In genomic region chr3:63911901-63912767, GRCh38 we compare ENCODE assay signal across 8 cellular contexts. TPM values are rescaled to one million over a fixed set of nuclear protein-coding genes. Genes with fewer than 3 reads are reported as not detected.
DNase-seq lines count a peak whose midpoint lies in the region; ATAC-seq and TF ChIP-seq lines count a peak whose summit lies in the region.

Gene SCAANT1, minus strand, starts transcription at chr3:63912383.

- H3K27ac ChIP-seq in GM23248 (peak within 1 kb of the TSS; percentile 89), Karpas-422 (ENCODE audit: low read length) (peak within 1 kb of the TSS; percentile 66), SK-N-SH (ENCODE audit: low read depth in 2 of 2, low read length in 1 of 2) (peak within 1 kb of the TSS; percentile 78 to 86), osteoblast (ENCODE audit: low read depth, low read length) (peak within 1 kb of the TSS; percentile 93), testis (peak within 1 kb of the TSS; percentile 91 to 98)

- DNase-seq in GDM1 (lab: John Stamatoyannopoulos, UW), result peak; percentile 76
- peak; percentile 98 for DNase-seq in GM23248
- DNase-seq in Karpas-422, result peak; percentile 93
- DNase-seq in SK-N-SH, result peak; percentile 92
- DNase-seq in activated naive CD4-positive, alpha-beta T cell treated with anti-CD3 and anti-CD28 coated beads, Interleukin-2, amount 50 U/mL, for 72 hours (ENCODE audit: low spot score in 2 of 2), result peak; percentile 70 to 79
- peak; percentile 86 for DNase-seq in glomerular visceral epithelial cell (ENCODE audit: extremely low spot score)
- DNase-seq in osteoblast (ENCODE audit: insufficient read length, low spot score, missing footprints), result peak; percentile 98
- DNase-seq in testis, result peak; percentile 91

- 1% methylated on average over 36 to 64 of the region's 111 CpGs for WGBS in GM23248 (ENCODE audit: low coverage in 1 of 2, low lambda C conversion rate in 2 of 2, missing lambda C conversion rate in 2 of 2), 2 experiments
- WGBS in SK-N-SH (ENCODE audit: low lambda C conversion rate), result 2% methylated on average over 22 of the region's 111 CpGs
- 1% methylated on average over 16 to 78 of the region's 111 CpGs for WGBS in testis, 2 donors

- H3K9me3 Mint-ChIP-seq in activated naive CD4-positive, alpha-beta T cell treated with anti-CD3 and anti-CD28 coated beads, Interleukin-2, amount 50 U/mL, for 72 hours, result no peaks in the 10 kb centered on the region

- peak in 1 of 2 experiments; percentile 28; a peak in 1 of 4 replicates for TF ChIP-seq EP300 in SK-N-SH (IDR thresholded peaks at IDR 0.05; ENCODE audit: borderline replicate concordance in 1 of 2, low read depth in 1 of 2, low read length in 1 of 2)

- H2AFZ ChIP-seq in GM23248, result peak within 1 kb of the TSS; percentile 68
- no peak within 1 kb of the TSS; the same call in 1 of the 2 replicates for H2AFZ ChIP-seq in Karpas-422 (ENCODE audit: low read length)
- H2AFZ ChIP-seq in SK-N-SH (ENCODE audit: low read depth), result peak within 1 kb of the TSS; percentile 71; the same call in 1 of the 2 replicates
- H2AFZ ChIP-seq in osteoblast (ENCODE audit: low read length), result peak within 1 kb of the TSS; percentile 84

- in situ Hi-C loops in GM23248 (cut with MboI), result no loop called here

- no peak for TF ChIP-seq CTCF in SK-N-SH (IDR thresholded peaks at IDR 0.05)
- no peak for TF ChIP-seq CTCF in osteoblast (IDR thresholded peaks at IDR 0.05; ENCODE audit: extremely low read depth, low read depth, low read length)
- TF ChIP-seq CTCF in testis (IDR thresholded peaks at IDR 0.05), result peak; percentile 5 to 44 (median 19)

- no peak for TF ChIP-seq POLR2A in testis (IDR thresholded peaks at IDR 0.05)

- POLR2A ChIA-PET in SK-N-SH (lab: Yijun Ruan, JAX), result no interaction called here

- no peaks in the 10 kb centered on the region for H3K9me2 ChIP-seq in GM23248 (ENCODE audit: insufficient read depth)
- no peaks in the 10 kb centered on the region for H3K9me2 ChIP-seq in Karpas-422 (replicated peaks; ENCODE audit: insufficient read depth, low read length)
- no peaks in the 10 kb centered on the region for H3K9me2 ChIP-seq in SK-N-SH

- H3K9me3 ChIP-seq in GM23248 (ENCODE audit: low read depth) (no peaks in the 10 kb centered on the region), Karpas-422 (ENCODE audit: low read length) (no peaks in the 10 kb centered on the region), SK-N-SH (no peaks in the 10 kb centered on the region), osteoblast (ENCODE audit: low read depth, low read length) (no peaks in the 10 kb centered on the region), testis (no peaks in the 10 kb centered on the region)

- ATAC-seq in activated naive CD4-positive, alpha-beta T cell treated with anti-CD3 and anti-CD28 coated beads, Interleukin-2, amount 50 U/mL, for 72 hours, result peak; percentile 63 to 75

- H3K27ac Mint-ChIP-seq in activated naive CD4-positive, alpha-beta T cell treated with anti-CD3 and anti-CD28 coated beads, Interleukin-2, amount 50 U/mL, for 72 hours, result peak within 1 kb of the TSS; percentile 92 to 96

- intact Hi-C loops in testis (cut with DNase I; ENCODE audit: low total_unique reads), result no loop called here

- H4K20me1 ChIP-seq in GM23248 (ENCODE audit: insufficient read depth) (no peaks in the 10 kb centered on the region), Karpas-422 (ENCODE audit: insufficient read depth, low read depth, low read length) (no peaks in the 10 kb centered on the region), SK-N-SH (ENCODE audit: insufficient read depth) (peaks cover 8% of the 10 kb centered on the region; the same call in 1 of the 2 replicates), osteoblast (ENCODE audit: insufficient read depth, low read length) (peaks cover 11% of the 10 kb centered on the region)

- H3F3A ChIP-seq in GM23248 (ENCODE audit: insufficient read depth) (peaks cover 26% of the 10 kb centered on the region), SK-N-SH (replicated peaks; ENCODE audit: insufficient read depth) (peaks cover 14% of the 10 kb centered on the region)

- H3K4me2 ChIP-seq in GM23248 (ENCODE audit: unreplicated experiment) (peak within 1 kb of the TSS; percentile 85), Karpas-422 (ENCODE audit: low read depth, low read length, poor library complexity, severe bottlenecking) (peak within 1 kb of the TSS; percentile 87), SK-N-SH (peak within 1 kb of the TSS; percentile 96), osteoblast (ENCODE audit: insufficient read depth, low read length) (peak within 1 kb of the TSS; percentile 96)

- peak within 1 kb of the TSS; percentile 92 for H3K9ac ChIP-seq in GM23248
- peak within 1 kb of the TSS; percentile 84 for H3K9ac ChIP-seq in Karpas-422 (ENCODE audit: low read length)
- peak within 1 kb of the TSS; percentile 81 for H3K9ac ChIP-seq in SK-N-SH

- H3K36me3 Mint-ChIP-seq in activated naive CD4-positive, alpha-beta T cell treated with anti-CD3 and anti-CD28 coated beads, Interleukin-2, amount 50 U/mL, for 72 hours, result peaks cover 5 to 15% of the 10 kb centered on the region in 2 donors

- no peak for TF ChIP-seq RAD21 in SK-N-SH (IDR thresholded peaks at IDR 0.05; ENCODE audit: low read length)

- H3K36me3 ChIP-seq in GM23248 (ENCODE audit: low read depth) (peaks cover 11% of the 10 kb centered on the region), Karpas-422 (ENCODE audit: insufficient read depth, low read length) (peaks cover 39% of the 10 kb centered on the region), SK-N-SH (replicated peaks in 1 of 2; ENCODE audit: control insufficient read depth in 1 of 2, insufficient read depth in 2 of 2, low read length in 1 of 2) (peaks cover 11 to 20% of the 10 kb centered on the region in 2 experiments), osteoblast (ENCODE audit: insufficient read depth, low read length) (peaks cover 17% of the 10 kb centered on the region), testis (ENCODE audit: low read depth, missing control alignments) (no peaks in the 10 kb centered on the region)

- H3K4me3 ChIP-seq in GM23248 (peak within 1 kb of the TSS; percentile 82), Karpas-422 (ENCODE audit: low read length) (peak within 1 kb of the TSS; percentile 83), SK-N-SH (ENCODE audit: low read depth in 2 of 2, low read length in 1 of 2) (peak within 1 kb of the TSS; percentile 68 to 71), osteoblast (ENCODE audit: insufficient read depth, low read length) (peak within 1 kb of the TSS; percentile 88), testis (peak within 1 kb of the TSS; percentile 82 to 92)

- H3K27me3 ChIP-seq in GM23248 (replicated peaks; ENCODE audit: insufficient read depth), result no peaks in the 10 kb centered on the region
- no peaks in the 10 kb centered on the region for H3K27me3 ChIP-seq in Karpas-422 (ENCODE audit: low read length)
- no peaks in the 10 kb centered on the region for H3K27me3 ChIP-seq in SK-N-SH (ENCODE audit: insufficient read depth)
- no peaks in the 10 kb centered on the region for H3K27me3 ChIP-seq in osteoblast (ENCODE audit: insufficient read depth, low read length)
- no peaks in the 10 kb centered on the region for H3K27me3 ChIP-seq in testis

- peaks cover 28% of the 10 kb centered on the region for H3K4me1 ChIP-seq in GM23248 (ENCODE audit: insufficient read depth)
- peaks cover 50% of the 10 kb centered on the region for H3K4me1 ChIP-seq in Karpas-422 (ENCODE audit: low read length)
- peaks cover 13 to 18% of the 10 kb centered on the region in 2 experiments for H3K4me1 ChIP-seq in SK-N-SH (ENCODE audit: control insufficient read depth in 1 of 2, insufficient read depth in 2 of 2, low read depth in 1 of 2, low read length in 1 of 2)
- peaks cover 29% of the 10 kb centered on the region for H3K4me1 ChIP-seq in osteoblast (ENCODE audit: insufficient read depth, low read length)
- H3K4me1 ChIP-seq in testis, result peaks cover 18% of the 10 kb centered on the region

- peaks cover 81% of the 10 kb centered on the region for H3K79me2 ChIP-seq in GM23248 (ENCODE audit: insufficient read depth)
- H3K79me2 ChIP-seq in Karpas-422 (ENCODE audit: low read length), result peaks cover 89% of the 10 kb centered on the region
- peaks cover 63% of the 10 kb centered on the region for H3K79me2 ChIP-seq in SK-N-SH (ENCODE audit: insufficient read depth)
- peaks cover 64% of the 10 kb centered on the region for H3K79me2 ChIP-seq in osteoblast (ENCODE audit: insufficient read depth, low read length)

- CTCF ChIA-PET in SK-N-SH (lab: Yijun Ruan, JAX), result interaction anchor here (0.7 to 1.8 kb wide), 6 partner anchors 11 to 561 kb away, joined by 3 to 5 read pairs (median 3); partner anchors contain the start of gene PSMD6

TF ChIP-seq in SK-N-SH, 30 proteins besides CTCF, POLR2A, EP300 and RAD21 (continues in another document):
- TF ChIP-seq GATA2 (CRISPR knock-in tag; IDR thresholded peaks at IDR 0.05) (no peak), ELF1 (IDR thresholded peaks at IDR 0.05) (0 out of 2 replicates have a peak, but pooled peaks have one; percentile 24), POLR2AphosphoS5 (IDR thresholded peaks at IDR 0.05; ENCODE audit: low read depth, low read length) (no peak; the same call in 1 of the 2 replicates), RCOR1 (IDR thresholded peaks at IDR 0.05; ENCODE audit: low read length) (0 out of 2 replicates have a peak, but pooled peaks have one; percentile 5), GABPA (IDR thresholded peaks at IDR 0.05; ENCODE audit: low read depth) (peak; percentile 49; the same call in 1 of the 2 replicates), MXI1 (IDR thresholded peaks at IDR 0.05; ENCODE audit: low read depth, low read length) (peak; percentile 78), SIN3A (IDR thresholded peaks at IDR 0.05; ENCODE audit: borderline replicate concordance, low read depth, low read length) (peak; percentile 9; the same call in 1 of the 2 replicates), NRF1 (IDR thresholded peaks at IDR 0.05; ENCODE audit: low read depth, low read length) (no peak), CHD2 (IDR thresholded peaks at IDR 0.05; ENCODE audit: low read length, partially characterized antibody) (no peak)

RNA-seq across cellular contexts. Expression of gene SCAANT1, which starts in this region (rescaled TPM):
- total RNA-seq in GM23248 (2014; rRNA removed; shearing (Covaris generic)), result not detected in 2 replicates
- not detected in 2 replicates for polyA plus RNA-seq in GM23248 (2016; fragmentation: Nextera tagmentation; extraction: Ambion mirVana)
- total RNA-seq in Karpas-422 (2014; rRNA removed; shearing (Covaris generic); ENCODE audit: low replicate concordance), result not detected in 2 replicates
- polyA plus RNA-seq in SK-N-SH (2012; rRNA removed), result not detected in 2 replicates
- polyA plus RNA-seq in SK-N-SH (2012; cell fraction: cytosol; rRNA removed), result not detected in 2 replicates
- not detected in 2 replicates for polyA plus RNA-seq in SK-N-SH (2012; cell fraction: nucleus; rRNA removed)
- total RNA-seq in activated naive CD4-positive, alpha-beta T cell treated with anti-CD3 and anti-CD28 coated beads, Interleukin-2, amount 50 U/mL, for 72 hours, result not detected
- not detected in 2 replicates for total RNA-seq in osteoblast
- total RNA-seq in testis, result not detected
- 4.4 TPM for polyA plus RNA-seq in testis (ENCODE audit: insufficient read depth, low read depth, low replicate concordance)

Comparison
In these comparisons a context has a peak if more than half of its experiments do, and no peak if none do; other contexts are left out.
1. Peak in every context shown above with its lines: DNase-seq, ATAC-seq, H3K4me3 ChIP-seq and H3K27ac ChIP-seq.
2. Peak in DNase-seq, H3K4me3 ChIP-seq, H3K27ac ChIP-seq, H3K9ac ChIP-seq and H3K4me2 ChIP-seq in GM23248; RNA of the gene not detected or under 1 TPM.
3. Peak in DNase-seq, H3K4me3 ChIP-seq, H3K27ac ChIP-seq, H3K9ac ChIP-seq and H3K4me2 ChIP-seq in Karpas-422; RNA of the gene not detected or under 1 TPM.
4. Peak in DNase-seq, H3K4me3 ChIP-seq, H3K27ac ChIP-seq, H3K9ac ChIP-seq and H3K4me2 ChIP-seq in SK-N-SH; RNA of the gene not detected or under 1 TPM.
5. Peak in DNase-seq and ATAC-seq in activated naive CD4-positive, alpha-beta T cell treated with anti-CD3 and anti-CD28 coated beads, Interleukin-2, amount 50 U/mL, for 72 hours; RNA of the gene not detected or under 1 TPM.
6. Peak in DNase-seq, H3K4me3 ChIP-seq, H3K27ac ChIP-seq and H3K4me2 ChIP-seq in osteoblast; RNA of the gene not detected or under 1 TPM.
7. CTCF ChIP-seq: peak in testis (3 of 3); none in SK-N-SH (single experiment) and osteoblast (single experiment).